Comparison of ENCODE assay signal across 8 cellular contexts in the genomic region with DNA sequence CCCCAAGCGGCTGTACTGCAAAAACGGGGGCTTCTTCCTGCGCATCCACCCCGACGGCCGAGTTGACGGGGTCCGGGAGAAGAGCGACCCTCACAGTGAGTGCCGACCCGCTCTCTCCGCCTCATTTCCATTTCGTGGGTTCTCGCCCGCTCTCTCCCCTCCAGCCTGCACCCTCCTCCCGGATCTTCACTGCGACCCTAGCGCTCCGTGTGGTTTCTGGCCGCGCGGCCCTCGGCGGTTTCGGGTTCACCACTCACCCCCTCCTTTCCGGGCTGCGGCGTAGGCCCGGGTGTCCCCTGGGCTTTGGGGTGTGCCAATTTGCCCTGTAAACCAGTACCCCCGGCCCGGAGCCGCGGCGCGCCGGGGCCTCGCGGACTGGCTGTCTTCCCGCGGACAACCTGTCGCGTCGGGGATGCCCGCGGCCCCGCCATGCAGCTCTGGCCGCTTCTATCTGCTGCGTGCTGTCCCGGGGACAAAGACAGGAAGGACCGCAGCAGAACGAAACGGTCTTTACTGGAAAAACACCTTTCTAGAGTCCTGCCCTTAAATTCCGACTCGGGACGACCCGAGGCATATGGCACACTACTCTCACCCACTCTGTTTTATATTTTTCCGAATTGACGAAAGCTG. TPM values are rescaled to one million over a fixed set of nuclear protein-coding genes. Genes with fewer than 3 reads are reported as not detected.
DNase-seq lines count a peak whose midpoint lies in the region; ATAC-seq and TF ChIP-seq lines count a peak whose summit lies in the region.

No MANE protein-coding gene starts in this region.

- intact Hi-C loops in OCI-LY7 (cut with micrococcal nuclease; ENCODE audit: unreplicated experiment): no loop called here
- intact Hi-C loops in gastrocnemius medialis (cut with DNase I; ENCODE audit: low total_unique reads): loop anchor here (5.0 kb wide), 1 partner anchor 95 kb away; the partner anchor contains the start of gene NUDT6

- no peaks in the 10 kb centered on the region for H3K79me2 ChIP-seq in OCI-LY7 (ENCODE audit: insufficient read depth, low read depth, low read length)

- CTCF ChIA-PET in OCI-LY7 (lab: Charles Lee; ENCODE audit: unreplicated experiment): no interaction called here

- H3K36me3 ChIP-seq in BLaER1 treated with 17β-estradiol and CSF1 and Interleukin-3, amounts not matched to agents 10 nM and 100 nM: no peaks in the 10 kb centered on the region
- H3K36me3 ChIP-seq in OCI-LY7 (ENCODE audit: insufficient read depth, low read length) (no peaks in the 10 kb centered on the region), iPS DF 6.9 (ENCODE audit: control insufficient read depth, insufficient read depth, low read length) (peaks cover 9% of the 10 kb centered on the region), gastrocnemius medialis (no peaks in the 10 kb centered on the region)

- ATAC-seq in GM18858 (IDR thresholded peaks at IDR 0.05; ENCODE audit: unreplicated experiment) (peak; percentile 27), HG02981 (IDR thresholded peaks at IDR 0.05; ENCODE audit: unreplicated experiment) (peak; percentile 33), gastrocnemius medialis (peak; percentile 46 to 50)

- DNase-seq in OCI-LY7 (ENCODE audit: low spot score) (peak; percentile 1), astrocyte of the spinal cord (ENCODE audit: low read depth, low spot score) (peak; percentile 50), iPS DF 6.9 (ENCODE audit: low read depth, low spot score) (no peak), gastrocnemius medialis (no peak)
- no peak for DNase-seq in effector CD8-positive, alpha-beta T cell (lab: John Stamatoyannopoulos, UW)

- 0 out of 2 replicates have a peak, but pooled peaks have one; percentile 16 for TF ChIP-seq CTCF in OCI-LY7 (conservative IDR thresholded peaks at IDR 0.05; ENCODE audit: low read length)
- TF ChIP-seq CTCF in astrocyte of the spinal cord (IDR thresholded peaks at IDR 0.05; ENCODE audit: low read depth, low read length): peak; percentile 36
- TF ChIP-seq CTCF in gastrocnemius medialis (IDR thresholded peaks at IDR 0.05 in 4 of 5, conservative IDR thresholded peaks at IDR 0.05 in 1 of 5): no peak

- TF ChIP-seq POLR2A in gastrocnemius medialis (IDR thresholded peaks at IDR 0.05): no peak

- peaks cover 80 to 97% (median 96%) of the 10 kb centered on the region in 11 experiments for H3K27me3 ChIP-seq in BLaER1 treated with 17β-estradiol and CSF1 and Interleukin-3, amounts not matched to agents 10 nM and 100 nM
- H3K27me3 ChIP-seq in iPS DF 6.9 (ENCODE audit: control insufficient read depth, insufficient read depth, low read length): no peaks in the 10 kb centered on the region
- H3K27me3 ChIP-seq in gastrocnemius medialis: peaks cover 22 to 35% (median 31%) of the 10 kb centered on the region in 3 donors

- H3K4me3 ChIP-seq in BLaER1 treated with 17β-estradiol and CSF1 and Interleukin-3, amounts not matched to agents 10 nM and 100 nM: peak overlapping the region; percentile 50 to 71 (median 60)
- H3K4me3 ChIP-seq in OCI-LY7 (ENCODE audit: low read depth, low read length, poor library complexity, severe bottlenecking) (peak overlapping the region; percentile 61), astrocyte of the spinal cord (ENCODE audit: low read depth, low read length) (peak overlapping the region; percentile 86), iPS DF 6.9 (ENCODE audit: low read length) (peak overlapping the region; percentile 79), gastrocnemius medialis (peak overlapping the region; percentile 68 to 78 (median 71))

- WGBS in iPS DF 6.9 (ENCODE audit: insufficient coverage, insufficient read length): no CpG with 5 or more reads among the region's 58 CpGs

- BruUV-seq in OCI-LY7 (replicated peaks; lab: Mats Ljungman, UMichigan): no TSS peak

- H3K4me1 ChIP-seq in BLaER1 treated with 17β-estradiol and CSF1 and Interleukin-3, amounts not matched to agents 10 nM and 100 nM: peaks cover 5 to 19% (median 16%) of the 10 kb centered on the region in 10 experiments; a peak in 16 of 20 replicates
- H3K4me1 ChIP-seq in OCI-LY7 (ENCODE audit: insufficient read depth, low read length, poor library complexity, severe bottlenecking): peaks cover 15% of the 10 kb centered on the region
- peaks cover 7% of the 10 kb centered on the region; the same call in 1 of the 2 replicates for H3K4me1 ChIP-seq in iPS DF 6.9 (ENCODE audit: control insufficient read depth, insufficient read depth, low read length)
- peaks cover 3 to 5% of the 10 kb centered on the region in 2 donors for H3K4me1 ChIP-seq in gastrocnemius medialis

- H3K4me2 ChIP-seq in BLaER1 treated with 17β-estradiol and CSF1 and Interleukin-3, amounts not matched to agents 10 nM and 100 nM: peak overlapping the region; percentile 87 to 99 (median 95)
- H3K4me2 ChIP-seq in OCI-LY7 (ENCODE audit: low read length): peak overlapping the region; percentile 67

- no peak overlapping the region for H3K27ac ChIP-seq in BLaER1 treated with 17β-estradiol and CSF1 and Interleukin-3, amounts not matched to agents 10 nM and 100 nM
- H3K27ac ChIP-seq in OCI-LY7 (ENCODE audit: low read depth, low read length, poor library complexity, severe bottlenecking) (no peak overlapping the region), iPS DF 6.9 (ENCODE audit: low read length) (peak overlapping the region; percentile 92), gastrocnemius medialis (peak overlapping the region; percentile 61 to 76 (median 72))

- H3K9me3 ChIP-seq in BLaER1 treated with 17β-estradiol and CSF1 and Interleukin-3, amounts not matched to agents 10 nM and 100 nM (replicated peaks in 1 of 11): peaks cover 0 to 11% (median 0%) of the 10 kb centered on the region in 11 experiments; a peak in 6 of 22 replicates
- no peaks in the 10 kb centered on the region for H3K9me3 ChIP-seq in OCI-LY7 (ENCODE audit: low read length)
- H3K9me3 ChIP-seq in iPS DF 6.9 (ENCODE audit: control insufficient read depth, insufficient read depth, low read length): no peaks in the 10 kb centered on the region
- H3K9me3 ChIP-seq in gastrocnemius medialis: no peaks in the 10 kb centered on the region

- no peaks in the 10 kb centered on the region for H3K9me2 ChIP-seq in OCI-LY7 (ENCODE audit: insufficient read depth, low read length)

- peak overlapping the region in 6 of 11 experiments; percentile 25 to 51 (median 37); a peak in 8 of 22 replicates for H3K9ac ChIP-seq in BLaER1 treated with 17β-estradiol and CSF1 and Interleukin-3, amounts not matched to agents 10 nM and 100 nM

- POLR2A ChIA-PET in OCI-LY7 (lab: Charles Lee): interaction anchor here (0.7 kb wide), 1 partner anchor 93 kb away, joined by 3 read pairs; no protein-coding TSS in a partner anchor

- H2AFZ ChIP-seq in OCI-LY7 (ENCODE audit: low read length): peak overlapping the region; percentile 69; the same call in 1 of the 2 replicates

- H4K20me1 ChIP-seq in BLaER1 treated with 17β-estradiol and CSF1 and Interleukin-3, amounts not matched to agents 10 nM and 100 nM: peaks cover 0 to 42% (median 19%) of the 10 kb centered on the region in 11 experiments; a peak in 17 of 22 replicates
- H4K20me1 ChIP-seq in OCI-LY7 (ENCODE audit: insufficient read depth, low read length): no peaks in the 10 kb centered on the region

- in situ Hi-C loops in astrocyte of the spinal cord (cut with HindIII; ENCODE audit: low sequenced_read_pairs): no loop called here
- in situ Hi-C loops in gastrocnemius medialis (cut with MboI; ENCODE audit: low sequenced_read_pairs in 4 of 4): no loop called here

RNA-seq across cellular contexts. Expression of gene FGF2, which starts 0.7 kb away (rescaled TPM):
- total RNA-seq in OCI-LY7 (2014; rRNA removed; shearing (Covaris generic)): not detected in 2 replicates
- 0.53 and 0.85 TPM in 2 replicates for total RNA-seq in OCI-LY7 (2022)
- total RNA-seq in gastrocnemius medialis: 1 to 10 TPM; 1.5 to 3.5 (median 1.9) TPM

Comparison
In these comparisons a context has a peak if more than half of its experiments do, and no peak if none do; other contexts are left out.
1. H3K27ac ChIP-seq: peak in iPS DF 6.9 (single experiment) and gastrocnemius medialis (4 of 4); none in BLaER1 treated with 17β-estradiol and CSF1 and Interleukin-3, amounts not matched to agents 10 nM and 100 nM (0 of 11) and OCI-LY7 (single experiment).
2. DNase-seq: peak in OCI-LY7 (single experiment) and astrocyte of the spinal cord (single experiment); none in iPS DF 6.9 (single experiment), gastrocnemius medialis (0 of 2) and effector CD8-positive, alpha-beta T cell (single experiment).
3. CTCF ChIP-seq: peak in OCI-LY7 (single experiment) and astrocyte of the spinal cord (single experiment); none in gastrocnemius medialis (0 of 5).
4. Peak in every context shown above with its lines, with median percentiles within 50 percentile points of each other: H3K4me3 ChIP-seq and ATAC-seq.